In the genomic region with DNA sequence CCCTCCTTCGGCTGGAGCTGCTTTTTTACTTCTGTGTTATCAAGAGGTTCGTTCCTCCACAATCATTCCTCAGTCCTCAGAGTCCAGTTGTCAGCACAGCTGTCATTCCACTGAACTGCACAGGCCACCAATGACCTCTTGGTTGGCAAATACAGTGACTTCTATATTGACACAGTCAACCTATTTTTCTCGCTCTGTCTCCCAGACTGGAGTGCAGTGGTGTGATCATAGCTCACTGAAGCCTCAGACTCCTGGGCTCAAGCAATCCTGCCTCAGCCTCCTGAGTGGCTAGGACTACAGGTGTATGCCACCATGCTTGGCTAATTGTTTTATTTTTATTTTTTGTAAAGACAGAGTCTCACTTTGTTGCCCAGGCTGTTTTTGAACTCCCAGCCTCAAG, we compare ENCODE assay signal across 27 cellular contexts. TPM values are rescaled to one million over a fixed set of nuclear protein-coding genes. Genes with fewer than 3 reads are reported as not detected.
DNase-seq lines count a peak whose midpoint lies in the region; ATAC-seq, FAIRE-seq and TF ChIP-seq lines count a peak whose summit lies in the region.
"Had no signal": no experiment of that assay in that cellular context is flagged by ENCODE, and none has a peak within 500 bp of the region (broad histone marks: within the 10 kb centered on the region; RNA-seq: fewer than 3 reads in every experiment).

No MANE protein-coding gene starts in this region.

- H4K20me1 ChIP-seq in neural progenitor cell (ENCODE audit: low read depth): no peaks in the 10 kb centered on the region

- H3K4me3 ChIP-seq in neural progenitor cell (no peak overlapping the region), kidney (ENCODE audit: low read length in 2 of 2) (no peak overlapping the region)
- H3K4me3 ChIP-seq: BLaER1 treated with 17β-estradiol and CSF1 and Interleukin-3, amounts not matched to agents 10 nM and 100 nM; GM23338; heart right ventricle; prostate gland; smooth muscle cell had no signal

- no peaks in the 10 kb centered on the region for H3K4me1 ChIP-seq in neural progenitor cell
- H3K4me1 ChIP-seq in kidney (ENCODE audit: control insufficient read depth in 1 of 2, insufficient read depth in 1 of 2, low read depth in 1 of 2, low read length in 2 of 2): no peaks in the 10 kb centered on the region

- ATAC-seq in natural killer cell (no peak), left lobe of liver (peak; percentile 86), GM21786 (IDR thresholded peaks at IDR 0.05; ENCODE audit: unreplicated experiment) (no peak), GM19324 (IDR thresholded peaks at IDR 0.05; ENCODE audit: low FRiP score, unreplicated experiment) (no peak)
- no peak for ATAC-seq in natural killer cell treated with Interleukin-12 subunit alpha and Interleukin-12 subunit beta and Interleukin-15 and Interleukin-18, amount 100 ng/mL, for 72 hours
- ATAC-seq: GM23338; heart right ventricle; Right ventricle myocardium inferior; stimulated activated naive CD8-positive, alpha-beta T cell treated with anti-CD3 and anti-CD28 coated beads, Interleukin-15, Interleukin-2, amounts not matched to agents 100 U/mL and 50 U/mL, for 24 hours had no signal

- H3K4me3 Mint-ChIP-seq in natural killer cell (no peak overlapping the region), progenitor cell of endocrine pancreas (ENCODE audit: low read depth) (no peak overlapping the region), neural progenitor cell (no peak overlapping the region)
- H3K4me3 Mint-ChIP-seq in natural killer cell treated with Interleukin-12 subunit alpha and Interleukin-12 subunit beta and Interleukin-15 and Interleukin-18, amount 100 ng/mL, for 72 hours: no peak overlapping the region
- H3K4me3 Mint-ChIP-seq: dendritic cell treated with granulocyte-macrophage colony-stimulating factor and Interleukin-4, amounts not matched to agents 40 ng/mL and 50 ng/mL, for 4 days; GM23338; memory B cell had no signal

- no peaks in the 10 kb centered on the region for H3K27me3 ChIP-seq in neural progenitor cell
- H3K27me3 ChIP-seq: BLaER1 treated with 17β-estradiol and CSF1 and Interleukin-3, amounts not matched to agents 10 nM and 100 nM; heart right ventricle had no signal

- H3K27ac Mint-ChIP-seq in natural killer cell: peak overlapping the region; percentile 8 to 20
- H3K27ac Mint-ChIP-seq in natural killer cell treated with Interleukin-12 subunit alpha and Interleukin-12 subunit beta and Interleukin-15 and Interleukin-18, amount 100 ng/mL, for 72 hours: peak overlapping the region in 1 of 2 donors; percentile 79
- peak overlapping the region; percentile 91 for H3K27ac Mint-ChIP-seq in progenitor cell of endocrine pancreas
- H3K27ac Mint-ChIP-seq in neural progenitor cell: no peak overlapping the region
- H3K27ac Mint-ChIP-seq: memory B cell had no signal

- H3K9me3 Mint-ChIP-seq in natural killer cell (no peaks in the 10 kb centered on the region), progenitor cell of endocrine pancreas (ENCODE audit: low read depth) (no peaks in the 10 kb centered on the region), neural progenitor cell (no peaks in the 10 kb centered on the region)
- H3K9me3 Mint-ChIP-seq in natural killer cell treated with Interleukin-12 subunit alpha and Interleukin-12 subunit beta and Interleukin-15 and Interleukin-18, amount 100 ng/mL, for 72 hours: no peaks in the 10 kb centered on the region
- H3K9me3 Mint-ChIP-seq: dendritic cell treated with granulocyte-macrophage colony-stimulating factor and Interleukin-4, amounts not matched to agents 40 ng/mL and 50 ng/mL, for 4 days; GM23338; memory B cell had no signal

- H3K27ac ChIP-seq in neural progenitor cell (no peak overlapping the region), kidney (ENCODE audit: low read depth in 2 of 2, low read length in 2 of 2) (no peak overlapping the region)

- H3K4me1 Mint-ChIP-seq in natural killer cell (peaks cover 21 to 24% of the 10 kb centered on the region in 2 donors), progenitor cell of endocrine pancreas (ENCODE audit: low read depth) (peaks cover 25% of the 10 kb centered on the region), neural progenitor cell (no peaks in the 10 kb centered on the region)
- H3K4me1 Mint-ChIP-seq in natural killer cell treated with Interleukin-12 subunit alpha and Interleukin-12 subunit beta and Interleukin-15 and Interleukin-18, amount 100 ng/mL, for 72 hours (ENCODE audit: low read depth in 2 of 2): peaks cover 17 to 28% of the 10 kb centered on the region in 2 donors
- H3K4me1 Mint-ChIP-seq: GM23338 had no signal

- H3K36me3 ChIP-seq in neural progenitor cell (peaks cover 6% of the 10 kb centered on the region), kidney (ENCODE audit: control insufficient read depth in 1 of 2, insufficient read depth in 2 of 2, low read length in 2 of 2) (peaks cover 14 to 29% of the 10 kb centered on the region in 2 donors)
- H3K36me3 ChIP-seq: prostate gland had no signal

- intact Hi-C loops in natural killer cell (cut with micrococcal nuclease) (no loop called here), kidney (cut with DNase I) (no loop called here)

- TF ChIP-seq CTCF in natural killer cell (IDR thresholded peaks at IDR 0.05) (no peak), progenitor cell of endocrine pancreas (IDR thresholded peaks at IDR 0.05; ENCODE audit: unreplicated experiment) (no peak), neural progenitor cell (IDR thresholded peaks at IDR 0.05) (no peak), kidney (IDR thresholded peaks at IDR 0.05; ENCODE audit: borderline replicate concordance, extremely low read depth, insufficient read depth) (no peak)

- no peak overlapping the region for H3K4me2 ChIP-seq in neural progenitor cell
- H3K4me2 ChIP-seq: BLaER1 treated with 17β-estradiol and CSF1 and Interleukin-3, amounts not matched to agents 10 nM and 100 nM; GM23338; smooth muscle cell had no signal

- H3K9me3 ChIP-seq in neural progenitor cell (ENCODE audit: low read depth): no peaks in the 10 kb centered on the region
- H3K9me3 ChIP-seq in kidney (ENCODE audit: control insufficient read depth in 1 of 2, low read length in 2 of 2): no peaks in the 10 kb centered on the region
- H3K9me3 ChIP-seq: BLaER1 treated with 17β-estradiol and CSF1 and Interleukin-3, amounts not matched to agents 10 nM and 100 nM; heart right ventricle; prostate gland had no signal

- H3F3A ChIP-seq in neural progenitor cell (ENCODE audit: low read depth): no peaks in the 10 kb centered on the region

- no peaks in the 10 kb centered on the region for H3K27me3 Mint-ChIP-seq in natural killer cell (ENCODE audit: low read depth in 2 of 2)
- no peaks in the 10 kb centered on the region for H3K27me3 Mint-ChIP-seq in natural killer cell treated with Interleukin-12 subunit alpha and Interleukin-12 subunit beta and Interleukin-15 and Interleukin-18, amount 100 ng/mL, for 72 hours
- H3K27me3 Mint-ChIP-seq in progenitor cell of endocrine pancreas: no peaks in the 10 kb centered on the region
- no peaks in the 10 kb centered on the region for H3K27me3 Mint-ChIP-seq in neural progenitor cell (ENCODE audit: insufficient read depth, low read depth)
- H3K27me3 Mint-ChIP-seq: dendritic cell treated with granulocyte-macrophage colony-stimulating factor and Interleukin-4, amounts not matched to agents 40 ng/mL and 50 ng/mL, for 4 days; memory B cell had no signal

- no peak overlapping the region for H2AFZ ChIP-seq in neural progenitor cell (replicated peaks)
- H2AFZ ChIP-seq: GM23338 had no signal

- no peak for FAIRE-seq in kidney (lab: Jason Lieb, UNC)

- no peak for DNase-seq in natural killer cell
- no peak for DNase-seq in natural killer cell treated with Interleukin-12 subunit alpha and Interleukin-12 subunit beta and Interleukin-15 and Interleukin-18, amount 100 ng/mL, for 72 hours (ENCODE audit: low spot score)
- DNase-seq in left lobe of liver (ENCODE audit: low spot score): peak; percentile 69
- DNase-seq in progenitor cell of endocrine pancreas (ENCODE audit: low spot score, unreplicated experiment): no peak
- no peak for DNase-seq in neural progenitor cell (ENCODE audit: low spot score)
- no peak for DNase-seq in kidney
- DNase-seq: ACHN; activated naive CD4-positive, alpha-beta T cell; activated T-cell treated with anti-CD3 and anti-CD28 coated beads, Interleukin-2, amount 50 U/mL, for 1 hour; Calu3; caudate nucleus; heart right ventricle; NCI-H1092 treated with DMSO at 0.1 percent for 48 hours; NCI-H2081; NCI-H345; NCI-H774; stimulated activated CD4-positive, alpha-beta T cell treated with anti-CD3 and anti-CD28 coated beads, Interleukin-4, amount 100 ng/mL, for 1 hour; stimulated activated naive CD8-positive, alpha-beta T cell treated with anti-CD3 and anti-CD28 coated beads, Interleukin-15, Interleukin-2, amounts not matched to agents 100 U/mL and 50 U/mL, for 24 hours had no signal

- H3K9ac ChIP-seq in neural progenitor cell (no peak overlapping the region), kidney (ENCODE audit: low read length in 2 of 2) (peak overlapping the region in 1 of 2 donors; percentile 9)
- H3K9ac ChIP-seq: BLaER1 treated with 17β-estradiol and CSF1 and Interleukin-3, amounts not matched to agents 10 nM and 100 nM had no signal

- H3K36me3 Mint-ChIP-seq in natural killer cell (peaks cover 31% of the 10 kb centered on the region), progenitor cell of endocrine pancreas (ENCODE audit: insufficient read depth) (peaks cover 30% of the 10 kb centered on the region), neural progenitor cell (peaks cover 26% of the 10 kb centered on the region)
- peaks cover 46% of the 10 kb centered on the region for H3K36me3 Mint-ChIP-seq in natural killer cell treated with Interleukin-12 subunit alpha and Interleukin-12 subunit beta and Interleukin-15 and Interleukin-18, amount 100 ng/mL, for 72 hours

- no peaks in the 10 kb centered on the region for H3K79me2 ChIP-seq in neural progenitor cell (ENCODE audit: low read depth)

RNA-seq across cellular contexts. Expression of a gene that starts 27.7 kb away (rescaled TPM):
- 10 to 100 TPM; 67.5 to 72.1 (median 68.0) TPM for total RNA-seq in natural killer cell
- 10 to 100 TPM; 45.8 to 54.7 TPM for total RNA-seq in natural killer cell treated with Interleukin-12 subunit alpha and Interleukin-12 subunit beta and Interleukin-15 and Interleukin-18, amount 100 ng/mL, for 72 hours
- total RNA-seq in left lobe of liver: 17.5 TPM
- 32.4 and 34.8 TPM in 2 replicates for total RNA-seq in progenitor cell of endocrine pancreas
- 30.0 and 37.9 TPM in 2 replicates for total RNA-seq in neural progenitor cell (ENCODE audit: low replicate concordance)
- total RNA-seq in kidney: 35.8 TPM
- polyA plus RNA-seq in kidney (ENCODE audit: insufficient read depth, low read depth, low replicate concordance): 16.8 TPM
